In the genomic region with DNA sequence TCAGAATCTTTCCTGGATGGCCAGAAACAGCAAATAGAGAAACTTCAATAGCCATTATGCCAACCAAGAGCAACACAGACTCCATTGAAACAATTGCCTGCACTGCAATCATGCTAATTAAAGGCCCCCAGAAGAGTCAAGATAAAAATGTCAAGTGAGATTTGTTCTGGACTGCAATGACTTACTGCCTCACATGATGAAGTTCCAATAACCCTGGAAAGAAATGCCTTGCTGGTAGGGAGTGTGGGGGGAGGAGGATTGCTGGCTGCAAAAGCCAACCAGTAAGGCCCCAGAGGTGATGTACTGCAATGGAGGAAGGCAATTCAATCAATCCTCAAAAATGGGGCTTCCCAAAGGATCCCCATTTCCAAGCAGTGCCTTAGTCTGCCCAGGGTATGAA, we compare ENCODE assay signal across 27 cellular contexts.
"Had no signal": no experiment of that assay in that cellular context is flagged by ENCODE, and none has a peak within 500 bp of the region (broad histone marks: within the 10 kb centered on the region; RNA-seq: fewer than 3 reads in every experiment).

No MANE protein-coding gene starts in this region.

- H3K9me3 Mint-ChIP-seq: stimulated activated memory B cell treated with anti-CD40 and anti-IgM and Interleukin-4, amounts not matched to agents 10 μg/mL and 1 μg/mL and 100 μg/mL, for 72 hours; stimulated activated naive CD8-positive, alpha-beta T cell treated with anti-CD3 and anti-CD28 coated beads, Interleukin-15, amount 100 ng/mL, for 72 hours; type B pancreatic cell had no signal

- H3K4me3 ChIP-seq: stomach, suprapubic skin, testis, thoracic aorta, thyroid gland, tibial artery, tibial nerve, transverse colon, upper lobe of left lung, upper lobe of right lung, uterus, vagina had no signal

- H3K27me3 ChIP-seq: stomach, suprapubic skin, testis, thyroid gland, tibial artery, tibial nerve, transverse colon, upper lobe of left lung, upper lobe of right lung, uterus, vagina had no signal

- H3K4me3 Mint-ChIP-seq: stimulated activated memory B cell treated with anti-CD40 and anti-IgM and Interleukin-4, amounts not matched to agents 10 μg/mL and 1 μg/mL and 100 μg/mL, for 72 hours; stimulated activated naive B cell treated with anti-CD40 and anti-IgM and Interleukin-4, amounts not matched to agents 10 μg/mL and 1 μg/mL and 100 μg/mL, for 72 hours; stimulated activated naive CD8-positive, alpha-beta T cell treated with anti-CD3 and anti-CD28 coated beads, Interleukin-15, amount 100 ng/mL, for 72 hours; stimulated activated naive CD8-positive, alpha-beta T cell treated with anti-CD3 and anti-CD28 coated beads, Interleukin-15, Interleukin-2, amounts not matched to agents 100 ng/mL and 50 ng/mL, for 24 hours; type B pancreatic cell had no signal

- H3K36me3 Mint-ChIP-seq: stimulated activated memory B cell treated with anti-CD40 and anti-IgM and Interleukin-4, amounts not matched to agents 10 μg/mL and 1 μg/mL and 100 μg/mL, for 72 hours; stimulated activated naive B cell treated with anti-CD40 and anti-IgM and Interleukin-4, amounts not matched to agents 10 μg/mL and 1 μg/mL and 100 μg/mL, for 72 hours; type B pancreatic cell had no signal

- H3K4me1 ChIP-seq: stomach, suprapubic skin, testis, tibial nerve, transverse colon, upper lobe of left lung, upper lobe of right lung, uterus, vagina had no signal

- H3K9me3 ChIP-seq: suprapubic skin, testis, thoracic aorta, thyroid gland, tibial artery, uterus, vagina had no signal

- H3K36me3 ChIP-seq: stomach, suprapubic skin, thoracic aorta, thyroid gland, tibial nerve, transverse colon, upper lobe of left lung, upper lobe of right lung, uterus, vagina had no signal

- H3K27ac Mint-ChIP-seq: stimulated activated memory B cell treated with anti-CD40 and anti-IgM and Interleukin-4, amounts not matched to agents 10 μg/mL and 1 μg/mL and 100 μg/mL, for 72 hours; stimulated activated naive B cell treated with anti-CD40 and anti-IgM and Interleukin-4, amounts not matched to agents 10 μg/mL and 1 μg/mL and 100 μg/mL, for 72 hours; stimulated activated naive CD8-positive, alpha-beta T cell treated with anti-CD3 and anti-CD28 coated beads, Interleukin-15, amount 100 ng/mL, for 72 hours; stimulated activated naive CD8-positive, alpha-beta T cell treated with anti-CD3 and anti-CD28 coated beads, Interleukin-15, Interleukin-2, amounts not matched to agents 100 ng/mL and 50 ng/mL, for 24 hours; type B pancreatic cell had no signal

- DNase-seq: stimulated activated CD4-positive, alpha-beta T cell treated with anti-CD3 and anti-CD28 coated beads, Interleukin-2, amount 100 ng/mL, for 48 hours; stimulated activated CD4-positive, alpha-beta T cell treated with anti-CD3 and anti-CD28 coated beads, Interleukin-4, amount 100 ng/mL, for 1 hour; stimulated activated CD4-positive, alpha-beta T cell treated with anti-CD3 and anti-CD28 coated beads, Interleukin-4, amount 100 ng/mL, for 24 hours; stimulated activated CD4-positive, alpha-beta T cell treated with anti-CD3 and anti-CD28 coated beads, Interleukin-4, amount 100 ng/mL, for 4 hours; stimulated activated CD8-positive, alpha-beta memory T cell treated with anti-CD3 and anti-CD28 coated beads, Interleukin-4, amount 100 ng/mL, for 48 hours; stimulated activated naive B cell treated with anti-CD40 and anti-IgM and Interleukin-4, amounts not matched to agents 10 μg/mL and 1 μg/mL and 100 μg/mL, for 72 hours; stimulated activated naive CD4-positive, alpha-beta T cell; stimulated activated naive CD4-positive, alpha-beta T cell treated with Interleukin-2 at 50 U/mL for 16 hours; stimulated activated naive CD8-positive, alpha-beta T cell treated with anti-CD3 and anti-CD28 coated beads, Interleukin-15, amount 100 ng/mL, for 72 hours; stimulated activated naive CD8-positive, alpha-beta T cell treated with anti-CD3 and anti-CD28 coated beads, Interleukin-15, Interleukin-2, amounts not matched to agents 100 U/mL and 50 U/mL, for 24 hours; stomach; substantia nigra; testis; thyroid gland; tibial artery; transverse colon; trophoblast cell; upper lobe of left lung; upper lobe of right lung; uterus had no signal

- ATAC-seq: stimulated activated memory B cell treated with anti-CD40 and anti-IgM and Interleukin-4, amounts not matched to agents 10 μg/mL and 1 μg/mL and 100 μg/mL, for 72 hours; stimulated activated naive B cell treated with anti-CD40 and anti-IgM and Interleukin-4, amounts not matched to agents 10 μg/mL and 1 μg/mL and 100 μg/mL, for 72 hours; stimulated activated naive CD8-positive, alpha-beta T cell treated with anti-CD3 and anti-CD28 coated beads, Interleukin-15, amount 100 ng/mL, for 72 hours; stimulated activated naive CD8-positive, alpha-beta T cell treated with anti-CD3 and anti-CD28 coated beads, Interleukin-15, Interleukin-2, amounts not matched to agents 100 U/mL and 50 U/mL, for 24 hours; upper lobe of right lung had no signal

- H3K4me1 Mint-ChIP-seq: stimulated activated memory B cell treated with anti-CD40 and anti-IgM and Interleukin-4, amounts not matched to agents 10 μg/mL and 1 μg/mL and 100 μg/mL, for 72 hours; stimulated activated naive B cell treated with anti-CD40 and anti-IgM and Interleukin-4, amounts not matched to agents 10 μg/mL and 1 μg/mL and 100 μg/mL, for 72 hours; stimulated activated naive CD8-positive, alpha-beta T cell treated with anti-CD3 and anti-CD28 coated beads, Interleukin-15, amount 100 ng/mL, for 72 hours had no signal

- H3K27ac ChIP-seq: stomach, suprapubic skin, testis, thoracic aorta, thyroid gland, tibial artery, tibial nerve, transverse colon, upper lobe of left lung, upper lobe of right lung, uterus, vagina had no signal
